ENCODE assay signal across 24 cellular contexts in genomic region chr7:39069046-39069445, GRCh38.
DNase-seq lines count a peak whose midpoint lies in the region; TF ChIP-seq lines count a peak whose summit lies in the region.
"Had no signal": no experiment of that assay in that cellular context is flagged by ENCODE, and none has a peak within 500 bp of the region (broad histone marks: within the 10 kb centered on the region; RNA-seq: fewer than 3 reads in every experiment).

No MANE protein-coding gene starts in this region.

- no peak for TF ChIP-seq POLR2A in suprapubic skin (IDR thresholded peaks at IDR 0.05)

- no peaks in the 10 kb centered on the region for H3K79me1 ChIP-seq in neuronal stem cell (ENCODE audit: low read depth, low read length)

- no peak overlapping the region for H2BK15ac ChIP-seq in neuronal stem cell (ENCODE audit: low read length)

- TF ChIP-seq EP300 in suprapubic skin (IDR thresholded peaks at IDR 0.05) = no peak

- no peak overlapping the region for H2BK12ac ChIP-seq in neuronal stem cell (ENCODE audit: low read length)

- no peak overlapping the region for H3K4ac ChIP-seq in neuronal stem cell (ENCODE audit: low read length)

- H3K27me3 Mint-ChIP-seq in endodermal cell (ENCODE audit: insufficient read depth) = no peaks in the 10 kb centered on the region
- H3K27me3 Mint-ChIP-seq: CD4-positive, alpha-beta T cell had no signal

- H3K4me2 ChIP-seq in neuronal stem cell (ENCODE audit: insufficient read depth, low read length, poor library complexity, severe bottlenecking) = no peak overlapping the region
- H3K4me2 ChIP-seq: BLaER1 had no signal

- H3K4me1 Mint-ChIP-seq in endodermal cell = peaks cover 30% of the 10 kb centered on the region

- no peak overlapping the region for H3K4me3 Mint-ChIP-seq in endodermal cell
- H3K4me3 Mint-ChIP-seq: CD4-positive, alpha-beta T cell; T-helper 17 cell had no signal

- peaks cover 7% of the 10 kb centered on the region for H3K9me3 ChIP-seq in endodermal cell (ENCODE audit: control insufficient read depth, low read length)
- H3K9me3 ChIP-seq in neuronal stem cell (replicated peaks in 1 of 2; ENCODE audit: control insufficient read depth in 2 of 2, insufficient read depth in 1 of 2, low read depth in 1 of 2, low read length in 2 of 2) = no peaks in the 10 kb centered on the region
- H3K9me3 ChIP-seq in SJCRH30 (replicated peaks) = no peaks in the 10 kb centered on the region
- H3K9me3 ChIP-seq in suprapubic skin = no peaks in the 10 kb centered on the region
- H3K9me3 ChIP-seq: BLaER1, MG63 had no signal

- H3K9ac ChIP-seq in endodermal cell (ENCODE audit: extremely low read depth, low read length, poor library complexity, severe bottlenecking) (no peak overlapping the region), neuronal stem cell (ENCODE audit: low read depth, low read length, poor library complexity) (no peak overlapping the region)
- H3K9ac ChIP-seq: BLaER1 had no signal

- 59 to 70% methylated on average over 3 to 6 of the region's 6 CpGs for WGBS in endodermal cell (ENCODE audit: insufficient coverage in 1 of 2, insufficient read length in 1 of 2), 2 experiments
- no CpG with 5 or more reads among the region's 6 CpGs for WGBS in neuronal stem cell (ENCODE audit: extremely low coverage in 2 of 2, insufficient read length in 2 of 2, insufficient replicate concordance in 1 of 2), 2 donors
- 84% methylated on average over 6 of the region's 6 CpGs for WGBS in suprapubic skin

- H2BK5ac ChIP-seq in neuronal stem cell (ENCODE audit: low read length) = no peak overlapping the region

- no peaks in the 10 kb centered on the region for H3K27me3 ChIP-seq in H7 (ENCODE audit: control insufficient read depth, insufficient read depth, low read length)
- no peaks in the 10 kb centered on the region for H3K27me3 ChIP-seq in endodermal cell (ENCODE audit: control insufficient read depth, insufficient read depth, low read length, poor library complexity, severe bottlenecking)
- H3K27me3 ChIP-seq in neuronal stem cell (ENCODE audit: control insufficient read depth in 3 of 3, insufficient read depth in 3 of 3, low read depth in 1 of 3, low read length in 3 of 3) = no peaks in the 10 kb centered on the region
- H3K27me3 ChIP-seq in SJCRH30 = no peaks in the 10 kb centered on the region
- H3K27me3 ChIP-seq in suprapubic skin = no peaks in the 10 kb centered on the region
- H3K27me3 ChIP-seq: BLaER1, MG63 had no signal

- peak; percentile 15 for DNase-seq in H7
- DNase-seq in NCI-H187 treated with DMSO at 0.1 percent for 48 hours (lab: John Stamatoyannopoulos, UW) = peak; percentile 4
- DNase-seq in endodermal cell = no peak
- no peak for DNase-seq in neuronal stem cell (ENCODE audit: low spot score)
- no peak for DNase-seq in SJCRH30
- DNase-seq in suprapubic skin (ENCODE audit: low spot score in 2 of 2) = no peak
- no peak for DNase-seq in superior temporal gyrus (ENCODE audit: extremely low spot score)
- DNase-seq: CD4-positive, alpha-beta T cell; COR-L47; DMS 273 treated with DMSO at 0.1 percent for 48 hours; GDM1; HCEC 1CT; Kasumi-1; MG63; NCI-H1436; NCI-H2029; NCI-H2171; NCI-H345; NCI-H524; PC-3; Right ventricle myocardium superior; SW 1271; T-helper 17 cell had no signal

- H3K14ac ChIP-seq in neuronal stem cell (ENCODE audit: low read length) = no peak overlapping the region

- H3K36me3 ChIP-seq in H7 (replicated peaks; ENCODE audit: control insufficient read depth, insufficient read depth, low read length) (no peaks in the 10 kb centered on the region), endodermal cell (ENCODE audit: control insufficient read depth, insufficient read depth, low read length) (no peaks in the 10 kb centered on the region), neuronal stem cell (replicated peaks in 1 of 2; ENCODE audit: control insufficient read depth in 2 of 2, insufficient read depth in 2 of 2, low read length in 2 of 2) (no peaks in the 10 kb centered on the region), SJCRH30 (no peaks in the 10 kb centered on the region), suprapubic skin (no peaks in the 10 kb centered on the region)
- H3K36me3 ChIP-seq: BLaER1, MG63 had no signal

- no peak overlapping the region for H4K8ac ChIP-seq in neuronal stem cell (ENCODE audit: low read depth, low read length)

- peak overlapping the region; percentile 52 for H2AFZ ChIP-seq in neuronal stem cell (ENCODE audit: low read length)

- H3K4me1 ChIP-seq in endodermal cell (ENCODE audit: control insufficient read depth, insufficient read depth, low read length) = peaks cover 8% of the 10 kb centered on the region
- H3K4me1 ChIP-seq in neuronal stem cell (ENCODE audit: control insufficient read depth in 2 of 2, insufficient read depth in 1 of 2, low read depth in 1 of 2, low read length in 2 of 2) = peaks cover 10 to 20% of the 10 kb centered on the region in 2 donors
- no peaks in the 10 kb centered on the region for H3K4me1 ChIP-seq in SJCRH30
- no peaks in the 10 kb centered on the region for H3K4me1 ChIP-seq in suprapubic skin
- H3K4me1 ChIP-seq: BLaER1 had no signal

- peaks cover 6% of the 10 kb centered on the region for H3K36me3 Mint-ChIP-seq in endodermal cell (ENCODE audit: low read depth)

- H2BK120ac ChIP-seq in neuronal stem cell (ENCODE audit: low read depth, low read length) = no peak overlapping the region

- H3K27ac Mint-ChIP-seq in endodermal cell = peak overlapping the region; percentile 72
- H3K27ac Mint-ChIP-seq: CD4-positive, alpha-beta T cell; T-helper 17 cell had no signal

- H3K4me3 ChIP-seq in H7 (ENCODE audit: insufficient read depth, low read depth, low read length) (no peak overlapping the region), endodermal cell (ENCODE audit: low read length) (no peak overlapping the region), neuronal stem cell (ENCODE audit: low read length in 2 of 2) (no peak overlapping the region), SJCRH30 (no peak overlapping the region), suprapubic skin (no peak overlapping the region)
- H3K4me3 ChIP-seq: BLaER1, MG63 had no signal

- H3K23ac ChIP-seq in neuronal stem cell (ENCODE audit: low read depth, low read length, poor library complexity) = no peak overlapping the region

- H3K27ac ChIP-seq in endodermal cell (ENCODE audit: low read depth, low read length) = no peak overlapping the region
- peak overlapping the region; percentile 50 for H3K27ac ChIP-seq in neuronal stem cell (replicated peaks; ENCODE audit: low read length)
- H3K27ac ChIP-seq in SJCRH30 = no peak overlapping the region
- H3K27ac ChIP-seq in suprapubic skin = no peak overlapping the region
- H3K27ac ChIP-seq: BLaER1 had no signal

- no peak for TF ChIP-seq CTCF in endodermal cell (conservative IDR thresholded peaks at IDR 0.05)
- no peak for TF ChIP-seq CTCF in suprapubic skin (IDR thresholded peaks at IDR 0.05)

- H2AK5ac ChIP-seq in neuronal stem cell (ENCODE audit: low read depth, low read length) = no peak overlapping the region

- H4K91ac ChIP-seq in neuronal stem cell (ENCODE audit: low read depth, low read length, poor library complexity) = no peak overlapping the region

- peaks cover 4% of the 10 kb centered on the region for H3K9me3 Mint-ChIP-seq in endodermal cell
- H3K9me3 Mint-ChIP-seq: CD4-positive, alpha-beta T cell had no signal

- no peak overlapping the region for H3K18ac ChIP-seq in neuronal stem cell (ENCODE audit: low read length)

Comparison
In these comparisons a context has a peak if more than half of its experiments do, and no peak if none do; other contexts are left out.
1. DNase-seq: peak in H7 (single experiment) and NCI-H187 treated with DMSO at 0.1 percent for 48 hours (single experiment); none in endodermal cell (single experiment), neuronal stem cell (single experiment), SJCRH30 (0 of 2), suprapubic skin (0 of 2) and superior temporal gyrus (single experiment).